ENCODE assay signal across 27 cellular contexts in genomic region chr3:43838009-43838758, GRCh38.
"Had no signal": no experiment of that assay in that cellular context is flagged by ENCODE, and none has a peak within 500 bp of the region (broad histone marks: within the 10 kb centered on the region; RNA-seq: fewer than 3 reads in every experiment).

No MANE protein-coding gene starts in this region.

- H3K36me3 ChIP-seq: brain microvascular endothelial cell, esophagus muscularis mucosa, gastrocnemius medialis had no signal

- DNase-seq: activated CD4-positive, alpha-beta T cell treated with anti-CD3 and anti-CD28 coated beads for 48 hours; activated CD4-positive, alpha-beta T cell treated with anti-CD3 and anti-CD28 coated beads, Interleukin-2, amount 50 U/mL, for 1 hour; activated CD4-positive, alpha-beta T cell treated with anti-CD3 and anti-CD28 coated beads, Interleukin-2, amount 50 U/mL, for 48 hours; activated CD8-positive, alpha-beta memory T cell treated with anti-CD3 and anti-CD28 coated beads for 24 hours; activated CD8-positive, alpha-beta T cell treated with anti-CD3 and anti-CD28 coated beads for 36 hours; activated effector memory CD4-positive, alpha-beta T cell treated with Interleukin-2 at 50 U/mL for 16 hours; activated gamma-delta T cell treated with Interleukin-2 at 50 U/mL for 16 hours; activated naive CD4-positive, alpha-beta T cell treated with anti-CD3 and anti-CD28 coated beads, Interleukin-2, amount 50 U/mL, for 16 hours; activated naive CD4-positive, alpha-beta T cell treated with Interleukin-2 at 50 U/mL for 16 hours; activated T-cell treated with anti-CD3 and anti-CD28 coated beads, Interleukin-2, amount 50 U/mL, for 4 hours; amniotic stem cell; anterior cingulate cortex; brain microvascular endothelial cell; dorsolateral prefrontal cortex; effector memory CD4-positive, alpha-beta T cell; gastrocnemius medialis; T-helper 2 cell had no signal

- H3K4me3 Mint-ChIP-seq: activated CD8-positive, alpha-beta T cell treated with anti-CD3 and anti-CD28 coated beads for 36 hours; activated naive CD8-positive, alpha-beta T cell; activated T-cell treated with anti-CD3 and anti-CD28 coated beads, Interleukin-2, amount 50 U/mL, for 4 hours; activated T-helper 17 cell treated with anti-CD3 and anti-CD28 coated beads, Interleukin-2, amount 50 U/mL, for 72 hours; central memory CD8-positive, alpha-beta T cell; dendritic cell treated with granulocyte-macrophage colony-stimulating factor and Interleukin-4, amounts not matched to agents 40 ng/mL and 50 ng/mL, for 4 days; endodermal cell had no signal

- H3K4me1 ChIP-seq: esophagus muscularis mucosa, foreskin keratinocyte, gastrocnemius medialis had no signal

- H3K4me3 ChIP-seq: coronary artery, dorsolateral prefrontal cortex, esophagus muscularis mucosa, gastrocnemius medialis had no signal

- H3K27me3 ChIP-seq: brain microvascular endothelial cell, foreskin keratinocyte, gastrocnemius medialis had no signal

- H3K27ac Mint-ChIP-seq: activated CD8-positive, alpha-beta T cell treated with anti-CD3 and anti-CD28 coated beads for 36 hours; activated naive CD8-positive, alpha-beta T cell; activated T-helper 17 cell treated with anti-CD3 and anti-CD28 coated beads, Interleukin-2, amount 50 U/mL, for 72 hours; dendritic cell treated with granulocyte-macrophage colony-stimulating factor and Interleukin-4, amounts not matched to agents 40 ng/mL and 50 ng/mL, for 4 days; endodermal cell had no signal

- FAIRE-seq: astrocyte, bronchial epithelial cell had no signal

- ATAC-seq: activated CD8-positive, alpha-beta T cell treated with anti-CD3 and anti-CD28 coated beads for 36 hours; activated T-cell treated with anti-CD3 and anti-CD28 coated beads, Interleukin-2, amount 50 U/mL, for 4 hours; activated T-helper 17 cell treated with anti-CD3 and anti-CD28 coated beads, Interleukin-2, amount 50 U/mL, for 72 hours; foreskin keratinocyte; gastrocnemius medialis had no signal

- H3K27me3 Mint-ChIP-seq: dendritic cell treated with granulocyte-macrophage colony-stimulating factor and Interleukin-4, amounts not matched to agents 40 ng/mL and 50 ng/mL, for 4 days had no signal

- H3K27ac ChIP-seq: brain microvascular endothelial cell, coronary artery, dorsolateral prefrontal cortex, esophagus muscularis mucosa, foreskin keratinocyte, gastrocnemius medialis had no signal

- H3K4me1 Mint-ChIP-seq: activated T-helper 17 cell treated with anti-CD3 and anti-CD28 coated beads, Interleukin-2, amount 50 U/mL, for 72 hours; central memory CD8-positive, alpha-beta T cell; endodermal cell had no signal

- H3K9me3 ChIP-seq: gastrocnemius medialis had no signal
